27 cellular contexts compared by ENCODE assay signal in the genomic region with DNA sequence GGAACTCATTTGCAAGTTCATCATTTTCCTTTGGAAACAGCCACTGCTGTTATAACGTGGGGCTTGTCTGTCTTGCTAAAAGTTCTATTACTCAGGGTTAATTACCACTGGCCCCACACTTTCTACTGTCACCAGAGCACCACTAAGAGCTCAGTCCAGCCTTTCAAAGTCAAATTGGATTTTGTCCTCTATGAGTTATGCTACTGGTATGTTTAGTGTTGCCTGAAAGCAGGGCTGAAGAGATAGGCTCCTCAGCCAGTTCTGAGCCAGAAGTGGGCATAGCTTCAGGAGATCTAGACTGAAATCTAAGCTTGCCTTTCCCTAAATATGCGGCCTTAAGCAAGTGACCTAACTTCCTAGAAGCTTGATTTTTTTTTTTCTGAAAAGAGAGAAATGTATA.
DNase-seq lines count a peak whose midpoint lies in the region; ATAC-seq, FAIRE-seq and TF ChIP-seq lines count a peak whose summit lies in the region.
"Had no signal": no experiment of that assay in that cellular context is flagged by ENCODE, and none has a peak within 500 bp of the region (broad histone marks: within the 10 kb centered on the region; RNA-seq: fewer than 3 reads in every experiment).

No MANE protein-coding gene starts in this region.

- H3K27ac ChIP-seq in left ventricle myocardium inferior (replicated peaks) = no peak overlapping the region
- H3K27ac ChIP-seq in kidney (ENCODE audit: low read depth in 2 of 2, low read length in 2 of 2) = no peak overlapping the region
- H3K27ac ChIP-seq: BLaER1 had no signal

- H3K4me3 ChIP-seq in left ventricle myocardium inferior = no peak overlapping the region
- no peak overlapping the region for H3K4me3 ChIP-seq in kidney (ENCODE audit: low read length in 2 of 2)
- H3K4me3 ChIP-seq: BLaER1, GM12878 had no signal

- ATAC-seq in left ventricle myocardium superior = peak; percentile 31
- no peak for ATAC-seq in left colon
- ATAC-seq: GM12878 had no signal

- H3K4me1 ChIP-seq in left ventricle myocardium inferior = no peaks in the 10 kb centered on the region
- no peaks in the 10 kb centered on the region for H3K4me1 ChIP-seq in kidney (ENCODE audit: control insufficient read depth in 1 of 2, insufficient read depth in 1 of 2, low read depth in 1 of 2, low read length in 2 of 2)
- H3K4me1 ChIP-seq: BE2C had no signal

- FAIRE-seq in kidney (lab: Jason Lieb, UNC) (no peak), GM19239 (lab: Jason Lieb, UNC) (no peak)
- FAIRE-seq: A204.1, GM12878, GM12892, GM18507 had no signal

- intact Hi-C loops in left ventricle myocardium superior (cut with micrococcal nuclease) (no loop called here), left ventricle myocardium inferior (cut with micrococcal nuclease) (no loop called here), kidney (cut with DNase I) (no loop called here), left colon (cut with DNase I, micrococcal nuclease) (no loop called here)

- TF ChIP-seq CTCF in left ventricle myocardium inferior (IDR thresholded peaks at IDR 0.05; ENCODE audit: borderline replicate concordance) (no peak), kidney (IDR thresholded peaks at IDR 0.05; ENCODE audit: borderline replicate concordance, extremely low read depth, insufficient read depth) (no peak)

- H3K9ac ChIP-seq in kidney (ENCODE audit: low read length in 2 of 2) = no peak overlapping the region
- H3K9ac ChIP-seq: BLaER1 had no signal

- DNase-seq in left ventricle myocardium superior (no peak), left ventricle myocardium inferior (no peak), islet precursor cell (peak; percentile 66), renal cortical epithelial cell (ENCODE audit: low read depth) (peak; percentile 14), kidney (no peak), GM19239 (ENCODE audit: insufficient read length, low spot score) (no peak), left colon (no peak)
- DNase-seq: 8988T; ACHN; BE2C; C1 segment of cervical spinal cord; CD4-positive, alpha-beta memory T cell; CD4-positive, CD25-positive, alpha-beta regulatory T cell; CD8-positive, alpha-beta memory T cell; COR-L47; DMS 273 treated with DMSO at 0.1 percent for 48 hours; DMS153; DMS53; DMS79; DND-41; EL; GDM1 had no signal

- peaks cover 11% of the 10 kb centered on the region for H3K9me3 ChIP-seq in left ventricle myocardium inferior (replicated peaks)
- no peaks in the 10 kb centered on the region for H3K9me3 ChIP-seq in kidney (ENCODE audit: control insufficient read depth in 1 of 2, low read length in 2 of 2)
- H3K9me3 ChIP-seq: BE2C, BLaER1 had no signal

- H3K27me3 ChIP-seq in left ventricle myocardium inferior (ENCODE audit: low read depth) = no peaks in the 10 kb centered on the region
- H3K27me3 ChIP-seq: BE2C, BLaER1 had no signal

- H3K36me3 ChIP-seq in left ventricle myocardium inferior (no peaks in the 10 kb centered on the region), kidney (ENCODE audit: control insufficient read depth in 1 of 2, insufficient read depth in 2 of 2, low read length in 2 of 2) (no peaks in the 10 kb centered on the region)
- H3K36me3 ChIP-seq: BE2C, BLaER1 had no signal

Comparison
In these comparisons a context has a peak if more than half of its experiments do, and no peak if none do; other contexts are left out.
1. DNase-seq: peak in islet precursor cell (single experiment) and renal cortical epithelial cell (single experiment); none in left ventricle myocardium superior (single experiment), left ventricle myocardium inferior (single experiment), kidney (single experiment), GM19239 (single experiment) and left colon (0 of 2).